8 cellular contexts compared by ENCODE assay signal in the genomic region with DNA sequence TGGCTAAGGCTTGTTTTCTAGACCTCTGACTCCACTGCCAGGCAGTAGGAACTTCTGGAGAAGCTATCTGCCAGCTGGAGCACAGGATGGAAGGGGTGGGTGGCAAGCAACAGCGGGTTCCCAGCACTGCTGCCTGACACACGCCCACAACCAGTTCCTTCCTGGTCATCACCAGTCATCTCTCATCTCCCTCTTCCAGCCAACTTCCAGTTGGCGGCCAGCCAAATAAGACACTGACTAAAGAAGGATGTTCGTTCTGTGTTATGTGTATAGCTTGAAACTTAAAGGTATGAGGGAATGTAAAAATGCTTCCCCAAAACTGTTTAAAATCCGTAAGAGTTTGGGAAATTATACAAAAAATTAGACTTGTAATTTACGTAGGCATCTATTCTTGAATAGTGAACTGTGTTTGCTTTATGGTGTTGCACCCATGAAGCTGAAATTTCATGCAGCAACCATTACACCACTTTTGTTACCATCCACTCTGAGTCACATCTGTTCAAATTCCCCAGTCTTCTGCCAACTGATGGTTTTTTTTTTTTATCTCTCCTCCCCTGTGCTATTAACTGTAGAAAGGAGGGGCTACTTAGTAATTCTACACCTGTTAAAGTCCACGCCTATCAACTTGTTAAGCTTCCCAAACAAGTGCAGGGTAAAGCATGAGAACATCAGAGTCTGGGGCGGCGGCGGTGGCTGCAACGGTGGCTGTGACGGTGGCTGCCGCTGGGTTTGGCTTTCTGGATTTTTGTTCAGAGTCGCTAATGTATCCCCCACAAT.
A peak's percentile ranks its signal among the peaks of the same experiment; 100 is the strongest.
DNase-seq lines count a peak whose midpoint lies in the region; ATAC-seq, FAIRE-seq and TF ChIP-seq lines count a peak whose summit lies in the region.

No MANE protein-coding gene starts in this region.

- peak; percentile 60 for DNase-seq in Ammon's horn (ENCODE audit: low spot score)
- DNase-seq in MG63: peak; percentile 96
- peak; percentile 75 to 84 for DNase-seq in SHP77 (lab: John Stamatoyannopoulos, UW)
- peak; percentile 51 for DNase-seq in foreskin melanocyte
- DNase-seq in sigmoid colon: peak; percentile 79
- DNase-seq in GM12892 (ENCODE audit: insufficient read length): no peak
- no peak for DNase-seq in activated CD4-positive, alpha-beta T cell treated with anti-CD3 and anti-CD28 coated beads for 1 hour

- H3K27ac ChIP-seq in sigmoid colon: no peak overlapping the region

- no peak for TF ChIP-seq POLR2A in sigmoid colon (IDR thresholded peaks at IDR 0.05)
- no peak for TF ChIP-seq POLR2A in GM12892 (IDR thresholded peaks at IDR 0.05; ENCODE audit: low read depth, low read length)

- H3K27me3 ChIP-seq in MG63 (no peaks in the 10 kb centered on the region), sigmoid colon (no peaks in the 10 kb centered on the region)

- WGBS in sigmoid colon, 2 donors: 43 to 61% methylated on average over 14 of the region's 14 CpGs

- H3K4me3 ChIP-seq in MG63 (peak overlapping the region; percentile 4), sigmoid colon (no peak overlapping the region)

- no peaks in the 10 kb centered on the region for H3K9me3 ChIP-seq in MG63
- no peaks in the 10 kb centered on the region for H3K9me3 ChIP-seq in sigmoid colon

- TF ChIP-seq CTCF in sigmoid colon (IDR thresholded peaks at IDR 0.05): no peak

- peaks cover 0 to 16% (median 4%) of the 10 kb centered on the region in 4 donors for H3K4me1 ChIP-seq in sigmoid colon

- ATAC-seq in HG03095 (IDR thresholded peaks at IDR 0.05; ENCODE audit: unreplicated experiment): no peak

- intact Hi-C loops in sigmoid colon (cut with DNase I): no loop called here

- no peak for TF ChIP-seq EP300 in sigmoid colon (IDR thresholded peaks at IDR 0.05)

- no peak for FAIRE-seq in GM12892 (lab: Jason Lieb, UNC)

- H3K36me3 ChIP-seq in MG63 (no peaks in the 10 kb centered on the region), sigmoid colon (no peaks in the 10 kb centered on the region)

Comparison
In these comparisons a context has a peak if more than half of its experiments do, and no peak if none do; other contexts are left out.
1. DNase-seq: peak in Ammon's horn (single experiment), MG63 (single experiment), SHP77 (2 of 2), foreskin melanocyte (single experiment) and sigmoid colon (single experiment); none in GM12892 (single experiment) and activated CD4-positive, alpha-beta T cell treated with anti-CD3 and anti-CD28 coated beads for 1 hour (single experiment).